ENCODE assay signal across 8 cellular contexts in the genomic region with DNA sequence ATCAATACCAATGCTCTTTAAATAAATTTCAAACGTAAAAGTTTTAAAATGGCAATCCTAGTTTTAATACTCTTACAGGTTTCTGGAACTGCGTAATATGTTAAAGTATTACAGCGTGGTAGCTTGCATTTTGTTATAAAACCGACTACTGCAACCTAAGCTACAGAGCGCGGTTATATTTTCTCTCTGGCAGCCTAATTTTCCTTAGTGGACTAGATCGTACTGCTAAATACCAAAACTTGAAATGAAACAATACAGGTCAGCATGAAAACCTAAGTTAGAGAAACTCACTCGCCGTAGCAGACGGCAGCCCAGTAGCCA. TPM values are rescaled to one million over a fixed set of nuclear protein-coding genes. Genes with fewer than 3 reads are reported as not detected.
A peak's percentile ranks its signal among the peaks of the same experiment; 100 is the strongest.
DNase-seq lines count a peak whose midpoint lies in the region; ATAC-seq and TF ChIP-seq lines count a peak whose summit lies in the region.

No MANE protein-coding gene starts in this region.

- no peak overlapping the region for H4K8ac ChIP-seq in trophoblast cell (ENCODE audit: low read depth, low read length)

- no peaks in the 10 kb centered on the region for H3K27me3 Mint-ChIP-seq in Caco-2 (ENCODE audit: insufficient read depth, unreplicated experiment)

- H3K4me2 ChIP-seq in trophoblast cell (ENCODE audit: low read length) = peak overlapping the region; percentile 80

- 23 to 30% methylated on average over 10 of the region's 10 CpGs for WGBS in esophagus, 2 donors
- WGBS in trophoblast cell (ENCODE audit: extremely low coverage, insufficient coverage, insufficient read length) = no CpG with 5 or more reads among the region's 10 CpGs

- H3K4me1 ChIP-seq in Caco-2 (peaks cover 8% of the 10 kb centered on the region; the same call in 1 of the 2 replicates), esophagus (ENCODE audit: control insufficient read depth in 2 of 2, insufficient read depth in 2 of 2, low read length in 1 of 2) (no peaks in the 10 kb centered on the region), trophoblast cell (ENCODE audit: control insufficient read depth in 1 of 2, insufficient read depth in 2 of 2, low read length in 2 of 2) (no peaks in the 10 kb centered on the region)

- H2AK5ac ChIP-seq in trophoblast cell (ENCODE audit: low read length) = no peak overlapping the region

- H3K79me1 ChIP-seq in trophoblast cell (ENCODE audit: low read length) = peaks cover 10% of the 10 kb centered on the region

- peak overlapping the region; percentile 82 for H3K9ac ChIP-seq in trophoblast cell (ENCODE audit: low read length)

- no TSS peak for BruUV-seq in Caco-2 (replicated peaks; lab: Mats Ljungman, UMichigan)

- peaks cover 15% of the 10 kb centered on the region for H3K4me1 Mint-ChIP-seq in Caco-2 (ENCODE audit: low read depth, unreplicated experiment)

- DNase-seq in Caco-2 (no peak), RWPE1 (ENCODE audit: low spot score) (no peak), trophoblast cell (no peak), mesenteric fat pad (ENCODE audit: low spot score) (no peak), GM10266 (ENCODE audit: extremely low spot score) (no peak), foreskin melanocyte (no peak)

- H3K79me2 ChIP-seq in trophoblast cell (ENCODE audit: control insufficient read depth, insufficient read depth, low read length, poor library complexity) = peaks cover 10% of the 10 kb centered on the region

- H2BK5ac ChIP-seq in trophoblast cell (ENCODE audit: low read depth, low read length, poor library complexity) = no peak overlapping the region

- H3K18ac ChIP-seq in trophoblast cell (ENCODE audit: low read length) = no peak overlapping the region

- peak overlapping the region; percentile 0 for H3K14ac ChIP-seq in trophoblast cell (ENCODE audit: low read length)

- no peak for ATAC-seq in GM18511 (IDR thresholded peaks at IDR 0.05; ENCODE audit: unreplicated experiment)

- H3K27ac ChIP-seq in RWPE1 (peak overlapping the region; percentile 87), esophagus (ENCODE audit: low read depth in 2 of 2, low read length in 1 of 2) (peak overlapping the region; percentile 82 to 91), trophoblast cell (ENCODE audit: low read depth, low read length) (peak overlapping the region; percentile 89)

- H3K4me3 ChIP-seq in Caco-2 (ENCODE audit: low read depth, low read length) (peak overlapping the region; percentile 91), esophagus (ENCODE audit: low read depth in 1 of 2, low read length in 2 of 2) (peak overlapping the region; percentile 68 to 91), trophoblast cell (ENCODE audit: low read depth, low read length) (peak overlapping the region; percentile 83)

- peak overlapping the region; percentile 96 for H4K91ac ChIP-seq in trophoblast cell (ENCODE audit: low read depth, low read length)

- H2AFZ ChIP-seq in trophoblast cell (ENCODE audit: insufficient read depth, low read length, poor library complexity) = no peak overlapping the region

- peaks cover 29% of the 10 kb centered on the region for H3K36me3 Mint-ChIP-seq in Caco-2 (ENCODE audit: insufficient read depth, unreplicated experiment)

- POLR2A ChIA-PET in Caco-2 (lab: Charles Lee) (no interaction called here), RWPE1 (lab: Yijun Ruan, JAX; ENCODE audit: low non-redundant PET) (no interaction called here)

- H3K4ac ChIP-seq in trophoblast cell (ENCODE audit: low read depth, low read length) = no peak overlapping the region

- no peak overlapping the region for H3K23ac ChIP-seq in trophoblast cell (ENCODE audit: low read length)

- no peaks in the 10 kb centered on the region; the same call in 1 of the 2 replicates for H3K36me3 ChIP-seq in Caco-2 (ENCODE audit: control insufficient read depth, insufficient read depth, low read length)
- H3K36me3 ChIP-seq in esophagus (ENCODE audit: control insufficient read depth in 2 of 2, insufficient read depth in 2 of 2, low read length in 1 of 2) = no peaks in the 10 kb centered on the region
- peaks cover 3 to 5% of the 10 kb centered on the region in 2 experiments for H3K36me3 ChIP-seq in trophoblast cell (ENCODE audit: control insufficient read depth in 1 of 2, insufficient read depth in 2 of 2, low read length in 2 of 2)

- H2BK120ac ChIP-seq in trophoblast cell (ENCODE audit: insufficient read depth, low read length, poor library complexity) = no peak overlapping the region

- no peaks in the 10 kb centered on the region for H3K27me3 ChIP-seq in Caco-2 (replicated peaks; ENCODE audit: control insufficient read depth, insufficient read depth, low read length)
- H3K27me3 ChIP-seq in esophagus (ENCODE audit: control insufficient read depth in 1 of 2, insufficient read depth in 2 of 2, low read length in 2 of 2) = no peaks in the 10 kb centered on the region
- no peaks in the 10 kb centered on the region for H3K27me3 ChIP-seq in trophoblast cell (ENCODE audit: insufficient read depth, low read length)

- H3K9me3 ChIP-seq in Caco-2 = no peaks in the 10 kb centered on the region
- H3K9me3 ChIP-seq in esophagus (ENCODE audit: control insufficient read depth in 2 of 2, insufficient read depth in 1 of 2, low read depth in 1 of 2, low read length in 1 of 2) = no peaks in the 10 kb centered on the region
- H3K9me3 ChIP-seq in trophoblast cell (ENCODE audit: insufficient read depth, low read depth, low read length) = no peaks in the 10 kb centered on the region

- TF ChIP-seq CTCF in Caco-2 (IDR thresholded peaks at IDR 0.05; ENCODE audit: insufficient read depth in 1 of 2, low read depth in 1 of 2, low read length in 1 of 2, severe bottlenecking in 1 of 2, unreplicated experiment in 1 of 2) (no peak), RWPE1 (conservative IDR thresholded peaks at IDR 0.05; ENCODE audit: low read depth) (no peak), GM10266 (IDR thresholded peaks at IDR 0.05; ENCODE audit: control insufficient read depth, insufficient read depth, low read depth, missing control alignments) (no peak)

- no peak overlapping the region for H4K12ac ChIP-seq in trophoblast cell (ENCODE audit: low read depth, low read length)

- intact Hi-C loops in Caco-2 (cut with micrococcal nuclease; ENCODE audit: unreplicated experiment) = no loop called here

- no peak overlapping the region for H2BK12ac ChIP-seq in trophoblast cell (ENCODE audit: low read length)

- H3K27ac Mint-ChIP-seq in Caco-2 (ENCODE audit: unreplicated experiment) = peak overlapping the region; percentile 92

- no peaks in the 10 kb centered on the region for H3K9me3 Mint-ChIP-seq in Caco-2 (ENCODE audit: unreplicated experiment)

- peak overlapping the region; percentile 96 for H3K4me3 Mint-ChIP-seq in Caco-2 (ENCODE audit: unreplicated experiment)

- CTCF ChIA-PET in Caco-2 (lab: Charles Lee) = no interaction called here
- CTCF ChIA-PET in RWPE1 (lab: Yijun Ruan, JAX) = no interaction called here

RNA-seq across cellular contexts. Expression of a gene that starts 1.2 kb away (rescaled TPM):
- total RNA-seq in Caco-2 (2022) = 14.7 and 16.8 TPM in 2 replicates
- polyA plus RNA-seq in esophagus = 10 to 100 TPM; 14.0 to 17.5 TPM
- polyA plus RNA-seq in trophoblast cell (2013) = 60.8 and 68.8 TPM in 2 replicates
- 68.7 TPM for total RNA-seq in mesenteric fat pad

RNA-seq across cellular contexts. Expression of a gene that starts 1.6 kb away (rescaled TPM):
- 117 and 122 TPM in 2 replicates for total RNA-seq in Caco-2 (2022)
- polyA plus RNA-seq in esophagus = 10 to 100 TPM; 16.6 to 18.3 TPM
- 58.3 and 64.7 TPM in 2 replicates for polyA plus RNA-seq in trophoblast cell (2013)
- total RNA-seq in mesenteric fat pad = 85.0 TPM
